In the genomic region with DNA sequence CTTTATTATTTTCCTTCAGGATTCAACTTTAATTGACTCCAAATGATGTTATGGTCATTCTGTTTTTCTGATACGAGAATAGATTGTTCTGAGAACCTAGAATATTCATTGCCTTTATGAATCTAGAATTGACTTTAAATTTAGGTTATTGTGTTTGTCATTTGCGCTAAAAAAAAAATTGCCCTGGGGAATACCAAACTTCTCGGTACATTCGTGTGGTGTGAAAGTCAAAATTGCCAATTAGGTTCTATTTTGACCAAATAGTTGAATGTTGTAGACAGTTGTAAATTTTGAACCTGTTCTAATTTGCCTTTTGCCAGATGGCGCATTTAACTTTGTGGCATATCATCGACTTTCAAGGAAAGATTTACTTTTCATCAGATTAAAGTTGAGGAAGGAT, we compare ENCODE assay signal across 1 cellular context.
TF ChIP-seq lines count a peak whose summit lies in the region.

No MANE protein-coding gene starts in this region.

TF ChIP-seq in HepG2, 621 proteins besides CTCF, POLR2A, EP300 and RAD21:
- TF ChIP-seq, protein P1, sequence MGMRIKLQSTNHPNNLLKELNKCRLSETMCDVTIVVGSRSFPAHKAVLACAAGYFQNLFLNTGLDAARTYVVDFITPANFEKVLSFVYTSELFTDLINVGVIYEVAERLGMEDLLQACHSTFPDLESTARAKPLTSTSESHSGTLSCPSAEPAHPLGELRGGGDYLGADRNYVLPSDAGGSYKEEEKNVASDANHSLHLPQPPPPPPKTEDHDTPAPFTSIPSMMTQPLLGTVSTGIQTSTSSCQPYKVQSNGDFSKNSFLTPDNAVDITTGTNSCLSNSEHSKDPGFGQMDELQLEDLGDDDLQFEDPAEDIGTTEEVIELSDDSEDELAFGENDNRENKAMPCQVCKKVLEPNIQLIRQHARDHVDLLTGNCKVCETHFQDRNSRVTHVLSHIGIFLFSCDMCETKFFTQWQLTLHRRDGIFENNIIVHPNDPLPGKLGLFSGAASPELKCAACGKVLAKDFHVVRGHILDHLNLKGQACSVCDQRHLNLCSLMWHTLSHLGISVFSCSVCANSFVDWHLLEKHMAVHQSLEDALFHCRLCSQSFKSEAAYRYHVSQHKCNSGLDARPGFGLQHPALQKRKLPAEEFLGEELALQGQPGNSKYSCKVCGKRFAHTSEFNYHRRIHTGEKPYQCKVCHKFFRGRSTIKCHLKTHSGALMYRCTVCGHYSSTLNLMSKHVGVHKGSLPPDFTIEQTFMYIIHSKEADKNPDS (CRISPR knock-in tag; IDR thresholded peaks at IDR 0.05): no peak
- TF ChIP-seq ELF4 (CRISPR knock-in tag; IDR thresholded peaks at IDR 0.05; ENCODE audit: borderline replicate concordance) (no peak), CHD2 (IDR thresholded peaks at IDR 0.05; ENCODE audit: low read depth, low read length) (no peak), SALL1 (CRISPR knock-in tag; IDR thresholded peaks at IDR 0.05) (no peak), ZFAT (CRISPR knock-in tag; conservative IDR thresholded peaks at IDR 0.05) (no peak), HES4 (CRISPR knock-in tag; IDR thresholded peaks at IDR 0.05; ENCODE audit: borderline replicate concordance) (no peak), ATF7-NPFF (CRISPR knock-in tag; IDR thresholded peaks at IDR 0.05; ENCODE audit: low read depth) (no peak), ZNF121 (CRISPR knock-in tag; IDR thresholded peaks at IDR 0.05) (no peak), CEBPB (IDR thresholded peaks at IDR 0.05; ENCODE audit: borderline replicate concordance, low read depth, low read length) (no peak), MIER3 (CRISPR knock-in tag; IDR thresholded peaks at IDR 0.05; ENCODE audit: borderline replicate concordance) (no peak)
- TF ChIP-seq, protein P2, sequence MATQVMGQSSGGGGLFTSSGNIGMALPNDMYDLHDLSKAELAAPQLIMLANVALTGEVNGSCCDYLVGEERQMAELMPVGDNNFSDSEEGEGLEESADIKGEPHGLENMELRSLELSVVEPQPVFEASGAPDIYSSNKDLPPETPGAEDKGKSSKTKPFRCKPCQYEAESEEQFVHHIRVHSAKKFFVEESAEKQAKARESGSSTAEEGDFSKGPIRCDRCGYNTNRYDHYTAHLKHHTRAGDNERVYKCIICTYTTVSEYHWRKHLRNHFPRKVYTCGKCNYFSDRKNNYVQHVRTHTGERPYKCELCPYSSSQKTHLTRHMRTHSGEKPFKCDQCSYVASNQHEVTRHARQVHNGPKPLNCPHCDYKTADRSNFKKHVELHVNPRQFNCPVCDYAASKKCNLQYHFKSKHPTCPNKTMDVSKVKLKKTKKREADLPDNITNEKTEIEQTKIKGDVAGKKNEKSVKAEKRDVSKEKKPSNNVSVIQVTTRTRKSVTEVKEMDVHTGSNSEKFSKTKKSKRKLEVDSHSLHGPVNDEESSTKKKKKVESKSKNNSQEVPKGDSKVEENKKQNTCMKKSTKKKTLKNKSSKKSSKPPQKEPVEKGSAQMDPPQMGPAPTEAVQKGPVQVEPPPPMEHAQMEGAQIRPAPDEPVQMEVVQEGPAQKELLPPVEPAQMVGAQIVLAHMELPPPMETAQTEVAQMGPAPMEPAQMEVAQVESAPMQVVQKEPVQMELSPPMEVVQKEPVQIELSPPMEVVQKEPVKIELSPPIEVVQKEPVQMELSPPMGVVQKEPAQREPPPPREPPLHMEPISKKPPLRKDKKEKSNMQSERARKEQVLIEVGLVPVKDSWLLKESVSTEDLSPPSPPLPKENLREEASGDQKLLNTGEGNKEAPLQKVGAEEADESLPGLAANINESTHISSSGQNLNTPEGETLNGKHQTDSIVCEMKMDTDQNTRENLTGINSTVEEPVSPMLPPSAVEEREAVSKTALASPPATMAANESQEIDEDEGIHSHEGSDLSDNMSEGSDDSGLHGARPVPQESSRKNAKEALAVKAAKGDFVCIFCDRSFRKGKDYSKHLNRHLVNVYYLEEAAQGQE (IDR thresholded peaks at IDR 0.05; ENCODE audit: borderline replicate concordance in 1 of 2, low read depth in 1 of 2, low read length in 2 of 2): no peak
- TF ChIP-seq, protein P3, sequence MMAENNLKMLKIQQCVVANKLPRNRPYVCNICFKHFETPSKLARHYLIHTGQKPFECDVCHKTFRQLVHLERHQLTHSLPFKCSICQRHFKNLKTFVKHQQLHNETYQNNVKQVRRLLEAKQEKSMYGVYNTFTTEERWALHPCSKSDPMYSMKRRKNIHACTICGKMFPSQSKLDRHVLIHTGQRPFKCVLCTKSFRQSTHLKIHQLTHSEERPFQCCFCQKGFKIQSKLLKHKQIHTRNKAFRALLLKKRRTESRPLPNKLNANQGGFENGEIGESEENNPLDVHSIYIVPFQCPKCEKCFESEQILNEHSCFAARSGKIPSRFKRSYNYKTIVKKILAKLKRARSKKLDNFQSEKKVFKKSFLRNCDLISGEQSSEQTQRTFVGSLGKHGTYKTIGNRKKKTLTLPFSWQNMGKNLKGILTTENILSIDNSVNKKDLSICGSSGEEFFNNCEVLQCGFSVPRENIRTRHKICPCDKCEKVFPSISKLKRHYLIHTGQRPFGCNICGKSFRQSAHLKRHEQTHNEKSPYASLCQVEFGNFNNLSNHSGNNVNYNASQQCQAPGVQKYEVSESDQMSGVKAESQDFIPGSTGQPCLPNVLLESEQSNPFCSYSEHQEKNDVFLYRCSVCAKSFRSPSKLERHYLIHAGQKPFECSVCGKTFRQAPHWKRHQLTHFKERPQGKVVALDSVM (CRISPR knock-in tag; IDR thresholded peaks at IDR 0.05): no peak
